ENCODE assay signal across 32 cellular contexts in the genomic region with DNA sequence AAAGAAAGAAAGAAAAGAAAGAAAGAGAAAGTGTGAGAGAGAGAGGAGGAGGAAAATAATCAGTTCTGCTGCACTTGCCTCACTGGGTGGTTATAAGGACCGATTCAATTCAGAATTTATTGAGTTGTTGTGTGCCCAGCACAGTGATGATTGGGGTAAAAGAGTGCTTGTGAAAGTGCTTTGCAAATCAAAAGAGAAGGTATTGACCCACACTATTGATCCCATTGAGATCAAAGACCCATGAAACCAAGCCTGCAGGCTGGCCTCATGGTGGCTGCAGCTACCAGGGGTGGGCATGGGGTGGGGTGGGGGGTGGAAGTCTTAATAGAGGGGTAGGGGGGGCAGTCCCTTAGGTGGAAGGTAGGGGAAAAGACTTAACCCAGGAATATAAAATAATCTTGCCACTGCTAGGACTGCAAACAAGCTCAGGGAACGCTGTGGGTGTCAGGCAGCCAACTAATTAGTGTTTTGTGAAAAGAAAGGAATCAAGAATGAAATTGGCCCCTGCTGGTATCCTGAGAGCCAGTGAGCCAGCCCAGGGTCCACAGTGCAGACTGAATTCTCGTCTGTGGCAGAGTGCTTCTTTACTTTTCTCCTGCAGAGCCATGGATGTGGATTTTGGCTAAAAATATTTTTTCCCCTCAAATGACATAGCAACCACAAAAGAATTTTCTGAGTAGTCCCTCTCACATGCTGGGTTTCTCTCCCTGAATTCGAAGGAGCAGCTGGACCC. TPM values are rescaled to one million over a fixed set of nuclear protein-coding genes. Genes with fewer than 3 reads are reported as not detected.
DNase-seq lines count a peak whose midpoint lies in the region; ATAC-seq and TF ChIP-seq lines count a peak whose summit lies in the region.
"Had no signal": no experiment of that assay in that cellular context is flagged by ENCODE, and none has a peak within 500 bp of the region (broad histone marks: within the 10 kb centered on the region; RNA-seq: fewer than 3 reads in every experiment).

No MANE protein-coding gene starts in this region.

- no peaks in the 10 kb centered on the region for H3K79me1 ChIP-seq in neuronal stem cell (ENCODE audit: low read depth, low read length)

- no peak overlapping the region for H3K23ac ChIP-seq in neuronal stem cell (ENCODE audit: low read depth, low read length, poor library complexity)

- H2BK15ac ChIP-seq in neuronal stem cell (ENCODE audit: low read length), result no peak overlapping the region

- H3K9me3 ChIP-seq in neuronal stem cell (replicated peaks in 1 of 2; ENCODE audit: control insufficient read depth in 2 of 2, insufficient read depth in 1 of 2, low read depth in 1 of 2, low read length in 2 of 2) (no peaks in the 10 kb centered on the region), WERI-Rb-1 (ENCODE audit: severe bottlenecking) (no peaks in the 10 kb centered on the region)
- H3K9me3 ChIP-seq: suprapubic skin, upper lobe of left lung had no signal

- H3K36me3 ChIP-seq in neuronal stem cell (replicated peaks in 1 of 2; ENCODE audit: control insufficient read depth in 2 of 2, insufficient read depth in 2 of 2, low read length in 2 of 2), result no peaks in the 10 kb centered on the region
- H3K36me3 ChIP-seq in WERI-Rb-1, result no peaks in the 10 kb centered on the region
- H3K36me3 ChIP-seq: suprapubic skin, upper lobe of left lung had no signal

- TF ChIP-seq CTCF in HFFc6 (IDR thresholded peaks at IDR 0.05), result no peak
- no peak for TF ChIP-seq CTCF in chondrocyte (IDR thresholded peaks at IDR 0.05)
- no peak for TF ChIP-seq CTCF in WERI-Rb-1 (IDR thresholded peaks at IDR 0.05; ENCODE audit: low read depth, low read length)

- no peak for ATAC-seq in HG03039 (IDR thresholded peaks at IDR 0.05; ENCODE audit: unreplicated experiment)
- ATAC-seq: stimulated activated naive B cell treated with anti-CD40 and anti-IgM and Interleukin-4, amounts not matched to agents 10 μg/mL and 1 μg/mL and 100 μg/mL, for 72 hours had no signal

- H3K4me2 ChIP-seq in neuronal stem cell (ENCODE audit: insufficient read depth, low read length, poor library complexity, severe bottlenecking), result no peak overlapping the region
- H3K4me2 ChIP-seq: KMS-11 had no signal

- no peak overlapping the region for H3K14ac ChIP-seq in neuronal stem cell (ENCODE audit: low read length)

- H2BK5ac ChIP-seq in neuronal stem cell (ENCODE audit: low read length), result no peak overlapping the region

- peaks cover 6 to 42% of the 10 kb centered on the region in 2 donors for H3K4me1 ChIP-seq in neuronal stem cell (ENCODE audit: control insufficient read depth in 2 of 2, insufficient read depth in 1 of 2, low read depth in 1 of 2, low read length in 2 of 2)

- H4K91ac ChIP-seq in neuronal stem cell (ENCODE audit: low read depth, low read length, poor library complexity), result no peak overlapping the region

- H3K36me3 Mint-ChIP-seq in HFFc6 (ENCODE audit: low read depth) (no peaks in the 10 kb centered on the region), chondrocyte (ENCODE audit: low read depth) (no peaks in the 10 kb centered on the region)
- H3K36me3 Mint-ChIP-seq: activated naive CD4-positive, alpha-beta T cell treated with anti-CD3 and anti-CD28 coated beads, Interleukin-2, amount 50 U/mL, for 24 hours; CD14-positive monocyte; mesothelial cell of epicardium; stimulated activated naive B cell treated with anti-CD40 and anti-IgM and Interleukin-4, amounts not matched to agents 10 μg/mL and 1 μg/mL and 100 μg/mL, for 72 hours had no signal

- no peak overlapping the region for H3K9ac ChIP-seq in neuronal stem cell (ENCODE audit: low read depth, low read length, poor library complexity)
- H3K9ac ChIP-seq: KMS-11 had no signal

- WGBS in neuronal stem cell (ENCODE audit: extremely low coverage in 2 of 2, insufficient read length in 2 of 2, insufficient replicate concordance in 1 of 2), 2 donors, result no CpG with 5 or more reads among the region's 4 CpGs

- peak overlapping the region; percentile 35 for H3K18ac ChIP-seq in neuronal stem cell (ENCODE audit: low read length)

- peak overlapping the region; percentile 63 for H2AFZ ChIP-seq in neuronal stem cell (ENCODE audit: low read length)

- H2BK120ac ChIP-seq in neuronal stem cell (ENCODE audit: low read depth, low read length), result no peak overlapping the region

- H3K27ac ChIP-seq in neuronal stem cell (replicated peaks; ENCODE audit: low read length) (no peak overlapping the region), WERI-Rb-1 (no peak overlapping the region)
- H3K27ac ChIP-seq: KMS-11, suprapubic skin, upper lobe of left lung, VCaP had no signal

- H3K4me1 Mint-ChIP-seq in HFFc6 (ENCODE audit: low read depth) (peaks cover 75% of the 10 kb centered on the region), chondrocyte (ENCODE audit: low read depth) (peaks cover 65% of the 10 kb centered on the region)

- no peak overlapping the region for H3K4me3 Mint-ChIP-seq in HFFc6
- no peak overlapping the region for H3K4me3 Mint-ChIP-seq in chondrocyte (ENCODE audit: unreplicated experiment)
- H3K4me3 Mint-ChIP-seq: activated naive CD4-positive, alpha-beta T cell treated with anti-CD3 and anti-CD28 coated beads, Interleukin-2, amount 50 U/mL, for 24 hours; CD14-positive monocyte; mesothelial cell of epicardium; stimulated activated naive B cell treated with anti-CD40 and anti-IgM and Interleukin-4, amounts not matched to agents 10 μg/mL and 1 μg/mL and 100 μg/mL, for 72 hours had no signal

- H3K27ac Mint-ChIP-seq in HFFc6 (peak overlapping the region; percentile 49), chondrocyte (ENCODE audit: unreplicated experiment) (peak overlapping the region; percentile 74)
- H3K27ac Mint-ChIP-seq: activated naive CD4-positive, alpha-beta T cell treated with anti-CD3 and anti-CD28 coated beads, Interleukin-2, amount 50 U/mL, for 24 hours; mesothelial cell of epicardium had no signal

- H3K27me3 Mint-ChIP-seq in HFFc6 (ENCODE audit: insufficient read depth), result no peaks in the 10 kb centered on the region
- no peaks in the 10 kb centered on the region for H3K27me3 Mint-ChIP-seq in chondrocyte (ENCODE audit: low read depth)
- H3K27me3 Mint-ChIP-seq: activated naive CD4-positive, alpha-beta T cell treated with anti-CD3 and anti-CD28 coated beads, Interleukin-2, amount 50 U/mL, for 24 hours had no signal

- no peak overlapping the region for H4K8ac ChIP-seq in neuronal stem cell (ENCODE audit: low read depth, low read length)

- no peak overlapping the region for H2BK12ac ChIP-seq in neuronal stem cell (ENCODE audit: low read length)

- H2AK5ac ChIP-seq in neuronal stem cell (ENCODE audit: low read depth, low read length), result no peak overlapping the region

- H3K9me3 Mint-ChIP-seq in HFFc6 (no peaks in the 10 kb centered on the region), chondrocyte (ENCODE audit: low read depth) (no peaks in the 10 kb centered on the region)
- H3K9me3 Mint-ChIP-seq: activated naive CD4-positive, alpha-beta T cell treated with anti-CD3 and anti-CD28 coated beads, Interleukin-2, amount 50 U/mL, for 24 hours; mesothelial cell of epicardium; stimulated activated naive B cell treated with anti-CD40 and anti-IgM and Interleukin-4, amounts not matched to agents 10 μg/mL and 1 μg/mL and 100 μg/mL, for 72 hours had no signal

- H3K4me3 ChIP-seq in neuronal stem cell (ENCODE audit: low read length in 2 of 2) (no peak overlapping the region), WERI-Rb-1 (ENCODE audit: low read depth, low read length) (no peak overlapping the region)
- H3K4me3 ChIP-seq: suprapubic skin, upper lobe of left lung had no signal

- DNase-seq in Ammon's horn (ENCODE audit: low spot score), result peak; percentile 36
- no peak for DNase-seq in HFFc6
- DNase-seq in chondrocyte (ENCODE audit: low spot score), result no peak
- no peak for DNase-seq in neuronal stem cell (ENCODE audit: low spot score)
- DNase-seq in NCI-H774 (lab: John Stamatoyannopoulos, UW), result no peak
- no peak for DNase-seq in WERI-Rb-1
- DNase-seq: activated CD4-positive, alpha-beta T cell treated with anti-CD3 and anti-CD28 coated beads for 48 hours; activated CD8-positive, alpha-beta memory T cell treated with anti-CD3 and anti-CD28 coated beads for 24 hours; activated T-cell treated with anti-CD3 and anti-CD28 coated beads for 4 hours; amniotic stem cell; Calu3; DMS79; effector memory CD4-positive, alpha-beta T cell; GF-D8; NCI-H1417 treated with DMSO at 0.1 percent for 48 hours; NCI-H345; SIG-M5; stimulated activated naive B cell treated with anti-CD40 and anti-IgM and Interleukin-4, amounts not matched to agents 10 μg/mL and 1 μg/mL and 100 μg/mL, for 72 hours; SW 1271; T-helper 9 cell; upper lobe of left lung had no signal

- H3K27me3 ChIP-seq in neuronal stem cell (ENCODE audit: control insufficient read depth in 3 of 3, insufficient read depth in 3 of 3, low read depth in 1 of 3, low read length in 3 of 3), result no peaks in the 10 kb centered on the region
- no peaks in the 10 kb centered on the region for H3K27me3 ChIP-seq in WERI-Rb-1 (ENCODE audit: insufficient read depth, low read depth, severe bottlenecking)
- H3K27me3 ChIP-seq: suprapubic skin, upper lobe of left lung had no signal

- no peak overlapping the region for H3K4ac ChIP-seq in neuronal stem cell (ENCODE audit: low read length)

RNA-seq across cellular contexts. Expression of a gene that starts 34.2 kb away (rescaled TPM):
- 1 to 10 TPM in 5 of 6 experiments, under 1 TPM in 1; 1.00 to 1.9 (median 1.2) TPM for total RNA-seq in HFFc6 (2021; fragmentation: NEBNext Ultra II Directional; extraction: Animal tissue kit (Norgen Biotek cat#: 25700))
- total RNA-seq in chondrocyte, result 47.1 to 105 TPM (median 50.3 TPM) in 3 replicates
- polyA plus RNA-seq in neuronal stem cell (2013, experiment 1 of 2), result 0.35 TPM
- polyA plus RNA-seq in neuronal stem cell (2013, experiment 2 of 2), result 0.26 TPM
- total RNA-seq: bronchial epithelial cell, Calu3, epithelial cell of proximal tubule, HT1080 had no signal
- polyA plus RNA-seq: keratinocyte had no signal

Comparison
In these comparisons a context has a peak if more than half of its experiments do, and no peak if none do; other contexts are left out.
1. RNA of a gene that starts 34.2 kb away (total RNA-seq): 47.1 to 105 TPM in chondrocyte; 1.00 to 1.9 TPM in HFFc6; every median in the first group is over 10 times any median in the second.